Comparison of ENCODE assay signal across 10 cellular contexts in genomic region chr11:14026961-14027360, GRCh38.
"Had no signal": no experiment of that assay in that cellular context is flagged by ENCODE, and none has a peak within 500 bp of the region (broad histone marks: within the 10 kb centered on the region; RNA-seq: fewer than 3 reads in every experiment).

No MANE protein-coding gene starts in this region.

- H3K36me3 ChIP-seq: pancreas had no signal

- H3K27me3 ChIP-seq: pancreas had no signal

- DNase-seq: activated B cell treated with CpG ODN at 0.5 μM for 24 hours; activated CD4-positive, alpha-beta T cell treated with anti-CD3 and anti-CD28 coated beads, Interleukin-2, amount 10 ng/mL, durations not matched to agents 24 days and 14 days; activated naive CD4-positive, alpha-beta T cell; central memory CD4-positive, alpha-beta T cell; cortex of kidney; effector memory CD4-positive, alpha-beta T cell; immature natural killer cell; pancreas; small intestine; T-helper 2 cell had no signal

- H3K4me3 ChIP-seq: pancreas had no signal

- H3K9me3 ChIP-seq: pancreas had no signal

- H3K27ac ChIP-seq: pancreas had no signal
